In genomic region chr5:52476346-52476745, GRCh38 we compare ENCODE assay signal across 27 cellular contexts.
DNase-seq lines count a peak whose midpoint lies in the region; ATAC-seq and TF ChIP-seq lines count a peak whose summit lies in the region.
"Had no signal": no experiment of that assay in that cellular context is flagged by ENCODE, and none has a peak within 500 bp of the region (broad histone marks: within the 10 kb centered on the region; RNA-seq: fewer than 3 reads in every experiment).

No MANE protein-coding gene starts in this region.

- no peaks in the 10 kb centered on the region; the same call in 1 of the 2 replicates for H3K27me3 ChIP-seq in SK-N-SH (ENCODE audit: insufficient read depth)
- H3K27me3 ChIP-seq: BE2C; BLaER1; BLaER1 treated with 17β-estradiol and CSF1 and Interleukin-3, amounts not matched to agents 10 nM and 100 nM had no signal

- no peak overlapping the region for H3K27ac ChIP-seq in SK-N-SH (ENCODE audit: low read depth in 2 of 2, low read length in 1 of 2)
- H3K27ac ChIP-seq: 22Rv1; A549; BLaER1; BLaER1 treated with 17β-estradiol and CSF1 and Interleukin-3, amounts not matched to agents 10 nM and 100 nM; C4-2B had no signal

- no peak overlapping the region for H2AFZ ChIP-seq in SK-N-SH (ENCODE audit: low read depth)

- H3K9me2 ChIP-seq in SK-N-SH, result no peaks in the 10 kb centered on the region

- H3K4me2 ChIP-seq in SK-N-SH, result no peak overlapping the region
- H3K4me2 ChIP-seq: A549; BLaER1; BLaER1 treated with 17β-estradiol and CSF1 and Interleukin-3, amounts not matched to agents 10 nM and 100 nM had no signal

- no peak for TF ChIP-seq EP300 in SK-N-SH (IDR thresholded peaks at IDR 0.05; ENCODE audit: borderline replicate concordance in 1 of 2, low read depth in 1 of 2, low read length in 1 of 2)

- H3K79me2 ChIP-seq in SK-N-SH (ENCODE audit: insufficient read depth), result no peaks in the 10 kb centered on the region

- H3K9ac ChIP-seq in SK-N-SH, result no peak overlapping the region
- H3K9ac ChIP-seq: BLaER1; BLaER1 treated with 17β-estradiol and CSF1 and Interleukin-3, amounts not matched to agents 10 nM and 100 nM had no signal

- DNase-seq in SK-N-SH, result no peak
- DNase-seq: 8988T; ACHN; AML-193; BE2C; C1 segment of cervical spinal cord; Caco-2; Calu3; CD4-positive, alpha-beta memory T cell; CD4-positive, alpha-beta T cell; CD4-positive, CD25-positive, alpha-beta regulatory T cell; CD8-positive, alpha-beta memory T cell; CD8-positive, alpha-beta T cell; COR-L47; DMS 273 treated with DMSO at 0.1 percent for 48 hours; DMS153; DMS53; DMS79; DMS79 treated with DMSO at 0.1 percent for 48 hours; DND-41; EL had no signal

- no peak for ATAC-seq in SK-N-SH treated with all-trans-retinoic acid at 6 μM for 48 hours
- ATAC-seq: A549; CD8-positive, alpha-beta T cell had no signal

- no peaks in the 10 kb centered on the region for H3K36me3 ChIP-seq in SK-N-SH (replicated peaks in 1 of 2; ENCODE audit: control insufficient read depth in 1 of 2, insufficient read depth in 2 of 2, low read length in 1 of 2)
- H3K36me3 ChIP-seq: BE2C; BLaER1; BLaER1 treated with 17β-estradiol and CSF1 and Interleukin-3, amounts not matched to agents 10 nM and 100 nM had no signal

- no peaks in the 10 kb centered on the region for H4K20me1 ChIP-seq in SK-N-SH (ENCODE audit: insufficient read depth)
- H4K20me1 ChIP-seq: BLaER1; BLaER1 treated with 17β-estradiol and CSF1 and Interleukin-3, amounts not matched to agents 10 nM and 100 nM had no signal

- no peak for TF ChIP-seq RAD21 in SK-N-SH (IDR thresholded peaks at IDR 0.05; ENCODE audit: low read length)

- H3F3A ChIP-seq in SK-N-SH (replicated peaks; ENCODE audit: insufficient read depth), result no peaks in the 10 kb centered on the region

- no peak for TF ChIP-seq CTCF in SK-N-SH (IDR thresholded peaks at IDR 0.05)

- CTCF ChIA-PET in SK-N-SH (lab: Yijun Ruan, JAX), result interaction anchor here (0.8 kb wide), 1 partner anchor 43 kb away, joined by 3 read pairs; no protein-coding TSS in a partner anchor

- no peak overlapping the region for H3K4me3 ChIP-seq in SK-N-SH (ENCODE audit: low read depth in 2 of 2, low read length in 1 of 2)
- H3K4me3 ChIP-seq: A549; BLaER1; BLaER1 treated with 17β-estradiol and CSF1 and Interleukin-3, amounts not matched to agents 10 nM and 100 nM had no signal

- no peaks in the 10 kb centered on the region for H3K4me1 ChIP-seq in SK-N-SH (ENCODE audit: control insufficient read depth in 1 of 2, insufficient read depth in 2 of 2, low read depth in 1 of 2, low read length in 1 of 2)
- H3K4me1 ChIP-seq: A549; BLaER1; BLaER1 treated with 17β-estradiol and CSF1 and Interleukin-3, amounts not matched to agents 10 nM and 100 nM; Caco-2 had no signal

- H3K9me3 ChIP-seq in SK-N-SH, result no peaks in the 10 kb centered on the region
- H3K9me3 ChIP-seq: A549; BLaER1; BLaER1 treated with 17β-estradiol and CSF1 and Interleukin-3, amounts not matched to agents 10 nM and 100 nM had no signal

- 31% methylated on average over 1 of the region's 1 CpG for WGBS in SK-N-SH (ENCODE audit: low lambda C conversion rate)

- POLR2A ChIA-PET in SK-N-SH (lab: Yijun Ruan, JAX), result no interaction called here

TF ChIP-seq in SK-N-SH treated with all-trans-retinoic acid at 6 μM for 48 hours, 23 proteins besides CTCF, POLR2A, EP300 and RAD21:
- TF ChIP-seq ZFP3 (CRISPR knock-in tag; IDR thresholded peaks at IDR 0.05) (no peak), ISL1 (CRISPR knock-in tag; IDR thresholded peaks at IDR 0.05) (peak; percentile 98)

TF ChIP-seq in SK-N-SH, 30 proteins besides CTCF, POLR2A, EP300 and RAD21:
- TF ChIP-seq MAX (IDR thresholded peaks at IDR 0.05; ENCODE audit: low read depth) (no peak), REST (IDR thresholded peaks at IDR 0.05; ENCODE audit: low read depth, low read length) (no peak), USF2 (IDR thresholded peaks at IDR 0.05; ENCODE audit: borderline replicate concordance, low read depth, low read length) (no peak), RXRA (IDR thresholded peaks at IDR 0.05; ENCODE audit: borderline replicate concordance, low read depth) (no peak), ELF1 (IDR thresholded peaks at IDR 0.05) (no peak), RFX5 (IDR thresholded peaks at IDR 0.05; ENCODE audit: low read length) (no peak), FOSL2 (IDR thresholded peaks at IDR 0.05; ENCODE audit: borderline replicate concordance, low read depth) (no peak), IRF3 (IDR thresholded peaks at IDR 0.05; ENCODE audit: low read depth, low read length) (no peak), GABPA (IDR thresholded peaks at IDR 0.05; ENCODE audit: low read depth) (no peak), TCF12 (IDR thresholded peaks at IDR 0.05) (no peak), FOXJ3 (CRISPR knock-in tag; IDR thresholded peaks at IDR 0.05) (no peak), YY1 (IDR thresholded peaks at IDR 0.05; ENCODE audit: low read depth) (no peak)
